Comparison of ENCODE assay signal across 27 cellular contexts in genomic region chr6:51323056-51323455, GRCh38.
"Had no signal": no experiment of that assay in that cellular context is flagged by ENCODE, and none has a peak within 500 bp of the region (broad histone marks: within the 10 kb centered on the region; RNA-seq: fewer than 3 reads in every experiment).

No MANE protein-coding gene starts in this region.

- H3K27ac ChIP-seq: adrenal gland, body of pancreas, colonic mucosa, neutrophil, skin epidermis, testis had no signal

- H3K27me3 ChIP-seq: adrenal gland, body of pancreas, colonic mucosa, neutrophil, testis had no signal

- ATAC-seq: body of pancreas; left cardiac atrium; left ventricle myocardium superior; mucosa of descending colon; sciatic nerve; stimulated activated naive CD8-positive, alpha-beta T cell treated with anti-CD3 and anti-CD28 coated beads, Interleukin-15, Interleukin-2, amounts not matched to agents 100 U/mL and 50 U/mL, for 24 hours had no signal

- H3K9me3 ChIP-seq: adrenal gland, body of pancreas, colonic mucosa, mucosa of descending colon, neutrophil, testis had no signal

- H3K4me1 ChIP-seq: adrenal gland, body of pancreas, colonic mucosa, testis had no signal

- H3K36me3 ChIP-seq: adrenal gland, colonic mucosa, neutrophil had no signal

- H3K4me3 ChIP-seq: adrenal gland, body of pancreas, colonic mucosa, mucosa of descending colon, skin epidermis, testis had no signal

- DNase-seq: activated CD4-positive, alpha-beta memory T cell treated with anti-CD3 and anti-CD28 coated beads for 36 hours; activated CD4-positive, alpha-beta T cell treated with anti-CD3 and anti-CD28 coated beads, Interleukin-2, amount 10 ng/mL, durations not matched to agents 24 days and 14 days; activated CD4-positive, CD25-positive, alpha-beta regulatory T cell treated with anti-CD3 and anti-CD28 coated beads, Interleukin-2, amount 50 U/mL, for 72 hours; activated CD8-positive, alpha-beta memory T cell treated with anti-CD3 and anti-CD28 coated beads, Interleukin-2, amount 50 U/mL, for 4 hours; activated effector memory CD4-positive, alpha-beta T cell treated with anti-CD3 and anti-CD28 coated beads, Interleukin-2, amount 50 U/mL, for 16 hours; activated naive CD4-positive, alpha-beta T cell treated with anti-CD3 and anti-CD28 coated beads for 36 hours; activated naive CD8-positive, alpha-beta T cell treated with anti-CD3 and anti-CD28 coated beads for 36 hours; activated T-cell treated with anti-CD3 and anti-CD28 coated beads, Interleukin-2, amount 50 U/mL, for 1 hour; adrenal gland; aorta; body of pancreas; colonic mucosa; effector CD8-positive, alpha-beta T cell; erythroblast; head of caudate nucleus; hippocampal formation; left cardiac atrium; left ventricle myocardium superior; mucosa of descending colon; stimulated activated CD4-positive, alpha-beta T cell treated with anti-CD3 and anti-CD28 coated beads, Interleukin-12 subunit alpha, Interleukin-12 subunit beta, amount 100 ng/mL, for 4 hours; stimulated activated CD4-positive, alpha-beta T cell treated with anti-CD3 and anti-CD28 coated beads, Interleukin-4, amount 100 ng/mL, for 1 hour; stimulated activated naive CD8-positive, alpha-beta T cell treated with anti-CD3 and anti-CD28 coated beads, Interleukin-15, Interleukin-2, amounts not matched to agents 100 U/mL and 50 U/mL, for 24 hours; testis; trophoblast cell had no signal
